ENCODE assay signal across 24 cellular contexts in genomic region chr1:31099283-31100063, GRCh38. TPM values are rescaled to one million over a fixed set of nuclear protein-coding genes. Genes with fewer than 3 reads are reported as not detected.
DNase-seq lines count a peak whose midpoint lies in the region; ATAC-seq, FAIRE-seq and TF ChIP-seq lines count a peak whose summit lies in the region.
"Had no signal": no experiment of that assay in that cellular context is flagged by ENCODE, and none has a peak within 500 bp of the region (broad histone marks: within the 10 kb centered on the region; RNA-seq: fewer than 3 reads in every experiment).

No MANE protein-coding gene starts in this region.

- no peaks in the 10 kb centered on the region for H3K79me2 ChIP-seq in hepatocyte

- H2AK5ac ChIP-seq in neuronal stem cell (ENCODE audit: low read depth, low read length): no peak overlapping the region

- no peak overlapping the region for H4K91ac ChIP-seq in neuronal stem cell (ENCODE audit: low read depth, low read length, poor library complexity)

- H4K20me1 ChIP-seq in hepatocyte (ENCODE audit: insufficient read depth, poor library complexity, severe bottlenecking): no peaks in the 10 kb centered on the region

- H3K9me2 ChIP-seq in hepatocyte (replicated peaks; ENCODE audit: insufficient read depth): no peaks in the 10 kb centered on the region

- H3K4me1 ChIP-seq in hepatocyte (ENCODE audit: insufficient read depth) (peaks cover 19% of the 10 kb centered on the region), mucosa of descending colon (ENCODE audit: low read depth) (no peaks in the 10 kb centered on the region), thymus (ENCODE audit: control insufficient read depth, insufficient read depth, low read length) (no peaks in the 10 kb centered on the region), neuronal stem cell (ENCODE audit: control insufficient read depth in 2 of 2, insufficient read depth in 1 of 2, low read depth in 1 of 2, low read length in 2 of 2) (peaks cover 0 to 2% of the 10 kb centered on the region in 2 donors)

- no peaks in the 10 kb centered on the region for H3K79me1 ChIP-seq in neuronal stem cell (ENCODE audit: low read depth, low read length)

- H2AFZ ChIP-seq in hepatocyte (no peak overlapping the region), neuronal stem cell (ENCODE audit: low read length) (no peak overlapping the region)

- H3K4me3 ChIP-seq in hepatocyte (no peak overlapping the region), mucosa of descending colon (no peak overlapping the region), thymus (ENCODE audit: low read length) (no peak overlapping the region), neuronal stem cell (ENCODE audit: low read length in 2 of 2) (no peak overlapping the region)
- H3K4me3 ChIP-seq: suprapubic skin had no signal

- TF ChIP-seq CTCF in hepatocyte (IDR thresholded peaks at IDR 0.05; ENCODE audit: poor library complexity) (no peak), mucosa of descending colon (IDR thresholded peaks at IDR 0.05) (no peak)

- H2BK15ac ChIP-seq in neuronal stem cell (ENCODE audit: low read length): no peak overlapping the region

- H3K18ac ChIP-seq in neuronal stem cell (ENCODE audit: low read length): no peak overlapping the region

- ATAC-seq in mucosa of descending colon: peak; percentile 40
- no peak for ATAC-seq in GM19395 (IDR thresholded peaks at IDR 0.05; ENCODE audit: unreplicated experiment)
- ATAC-seq: activated CD4-positive, alpha-beta T cell treated with anti-CD3 and anti-CD28 coated beads for 36 hours; naive thymus-derived CD8-positive, alpha-beta T cell; stimulated activated effector memory CD8-positive, alpha-beta T cell treated with anti-CD3 and anti-CD28 coated beads, Interleukin-12 subunit alpha, Interleukin-12 subunit beta, amount 100 ng/mL, for 72 hours had no signal

- no peak overlapping the region for H2BK12ac ChIP-seq in neuronal stem cell (ENCODE audit: low read length)

- H3K14ac ChIP-seq in neuronal stem cell (ENCODE audit: low read length): no peak overlapping the region

- no peak overlapping the region for H2BK5ac ChIP-seq in neuronal stem cell (ENCODE audit: low read length)

- no peaks in the 10 kb centered on the region for H3K9me3 ChIP-seq in hepatocyte (ENCODE audit: low read depth)
- no peaks in the 10 kb centered on the region for H3K9me3 ChIP-seq in mucosa of descending colon
- no peaks in the 10 kb centered on the region for H3K9me3 ChIP-seq in thymus (ENCODE audit: control insufficient read depth)
- no peaks in the 10 kb centered on the region for H3K9me3 ChIP-seq in neuronal stem cell (replicated peaks in 1 of 2; ENCODE audit: control insufficient read depth in 2 of 2, insufficient read depth in 1 of 2, low read depth in 1 of 2, low read length in 2 of 2)
- H3K9me3 ChIP-seq: suprapubic skin had no signal

- intact Hi-C loops in mucosa of descending colon (cut with DNase I, micrococcal nuclease): no loop called here

- H3K27me3 ChIP-seq in hepatocyte: no peaks in the 10 kb centered on the region
- H3K27me3 ChIP-seq in thymus (ENCODE audit: control insufficient read depth, insufficient read depth): no peaks in the 10 kb centered on the region
- no peaks in the 10 kb centered on the region for H3K27me3 ChIP-seq in neuronal stem cell (ENCODE audit: control insufficient read depth in 3 of 3, insufficient read depth in 3 of 3, low read depth in 1 of 3, low read length in 3 of 3)
- H3K27me3 ChIP-seq: suprapubic skin had no signal

- FAIRE-seq in GM19239 (lab: Jason Lieb, UNC): no peak
- FAIRE-seq: astrocyte had no signal

- 79% methylated on average over 7 of the region's 7 CpGs for WGBS in hepatocyte (ENCODE audit: low lambda C conversion rate, missing lambda C conversion rate)
- 97% methylated on average over 7 of the region's 7 CpGs for WGBS in thymus
- no CpG with 5 or more reads among the region's 7 CpGs for WGBS in neuronal stem cell (ENCODE audit: extremely low coverage in 2 of 2, insufficient read length in 2 of 2, insufficient replicate concordance in 1 of 2), 2 donors

- H3K27ac ChIP-seq in hepatocyte (peak overlapping the region; percentile 78), thymus (ENCODE audit: low read depth) (peak overlapping the region; percentile 13), neuronal stem cell (replicated peaks; ENCODE audit: low read length) (no peak overlapping the region)
- H3K27ac ChIP-seq: epithelial cell of prostate, suprapubic skin had no signal

- DNase-seq in HK-2 (ENCODE audit: unreplicated experiment) (peak; percentile 51), hepatocyte (ENCODE audit: low spot score) (peak; percentile 65), mucosa of descending colon (no peak), neuronal stem cell (ENCODE audit: low spot score) (no peak), GM19239 (ENCODE audit: insufficient read length, low spot score) (no peak), GM19238 (ENCODE audit: insufficient read length, low spot score) (no peak)
- DNase-seq: activated CD4-positive, alpha-beta T cell treated with anti-CD3 and anti-CD28 coated beads for 36 hours; CD4-positive, alpha-beta T cell; DMS153; hypothalamus; mesendoderm; naive thymus-derived CD8-positive, alpha-beta T cell; NCI-H1092; NCI-H2029 treated with DMSO at 0.1 percent for 48 hours; NCI-H345; OCI-M1; SIG-M5; T-helper 1 cell had no signal

- H4K8ac ChIP-seq in neuronal stem cell (ENCODE audit: low read depth, low read length): no peak overlapping the region

- H3K36me3 ChIP-seq in hepatocyte (replicated peaks; ENCODE audit: insufficient read depth, low read depth) (no peaks in the 10 kb centered on the region), mucosa of descending colon (ENCODE audit: low read depth) (no peaks in the 10 kb centered on the region), thymus (ENCODE audit: control insufficient read depth, insufficient read depth) (no peaks in the 10 kb centered on the region), neuronal stem cell (replicated peaks in 1 of 2; ENCODE audit: control insufficient read depth in 2 of 2, insufficient read depth in 2 of 2, low read length in 2 of 2) (no peaks in the 10 kb centered on the region)
- H3K36me3 ChIP-seq: suprapubic skin had no signal

- no peak overlapping the region for H3K23ac ChIP-seq in neuronal stem cell (ENCODE audit: low read depth, low read length, poor library complexity)

- no peak overlapping the region for H3K4ac ChIP-seq in neuronal stem cell (ENCODE audit: low read length)

- no peak overlapping the region for H3K9ac ChIP-seq in neuronal stem cell (ENCODE audit: low read depth, low read length, poor library complexity)

- H3K4me2 ChIP-seq in hepatocyte: no peak overlapping the region
- H3K4me2 ChIP-seq in neuronal stem cell (ENCODE audit: insufficient read depth, low read length, poor library complexity, severe bottlenecking): no peak overlapping the region

- no peak overlapping the region for H2BK120ac ChIP-seq in neuronal stem cell (ENCODE audit: low read depth, low read length)

RNA-seq across cellular contexts. Expression of gene PUM1, which starts 34.0 kb away (rescaled TPM):
- total RNA-seq in hepatocyte: 97.4 and 98.9 TPM in 2 replicates
- 63.2 and 68.6 TPM in 2 replicates for polyA plus RNA-seq in hepatocyte
- 100 to 1,000 TPM; 116 to 135 (median 127) TPM for total RNA-seq in mucosa of descending colon
- 36.3 TPM for polyA plus RNA-seq in thymus
- 73.6 TPM for polyA plus RNA-seq in neuronal stem cell (2013, experiment 1 of 2)
- polyA plus RNA-seq in neuronal stem cell (2013, experiment 2 of 2): 75.2 TPM

Comparison
In these comparisons a context has a peak if more than half of its experiments do, and no peak if none do; other contexts are left out.
1. DNase-seq: peak in HK-2 (single experiment) and hepatocyte (single experiment); none in mucosa of descending colon (0 of 3), neuronal stem cell (single experiment), GM19239 (single experiment) and GM19238 (single experiment).